Comparison of ENCODE assay signal across 8 cellular contexts in genomic region chr16:74984670-74985411, GRCh38. TPM values are rescaled to one million over a fixed set of nuclear protein-coding genes. Genes with fewer than 3 reads are reported as not detected.
DNase-seq lines count a peak whose midpoint lies in the region; ATAC-seq and TF ChIP-seq lines count a peak whose summit lies in the region.

TSS of gene WDR59 (minus strand) at chr16:74985123. CDS start at chr16:74985017, 106 bp downstream.

- no peaks in the 10 kb centered on the region for H3K9me3 Mint-ChIP-seq in T-helper 1 cell treated with Interleukin-12 subunit alpha and Interleukin-12 subunit beta and Interleukin-4 antibody, amounts not matched to agents 30 μg/mL and 1 μg/mL, for 36 hours
- no peaks in the 10 kb centered on the region for H3K9me3 Mint-ChIP-seq in progenitor cell of endocrine pancreas (ENCODE audit: low read depth)

- DNase-seq in GM13977 (ENCODE audit: low spot score): peak; percentile 97
- DNase-seq in NCI-H1694 (lab: John Stamatoyannopoulos, UW): peak; percentile 98
- peak; percentile 99 for DNase-seq in amniotic stem cell (lab: John Stamatoyannopoulos, UW)
- peak; percentile 100 for DNase-seq in left cardiac atrium
- peak; percentile 96 for DNase-seq in progenitor cell of endocrine pancreas (ENCODE audit: low spot score, unreplicated experiment)
- peak; percentile 99 for DNase-seq in ureter (ENCODE audit: low spot score)

- peaks cover 10% of the 10 kb centered on the region for H3K4me1 Mint-ChIP-seq in T-helper 1 cell treated with Interleukin-12 subunit alpha and Interleukin-12 subunit beta and Interleukin-4 antibody, amounts not matched to agents 30 μg/mL and 1 μg/mL, for 36 hours (ENCODE audit: low read depth)
- H3K4me1 Mint-ChIP-seq in progenitor cell of endocrine pancreas (ENCODE audit: low read depth): peaks cover 9% of the 10 kb centered on the region

- H3K27me3 Mint-ChIP-seq in T-helper 1 cell treated with Interleukin-12 subunit alpha and Interleukin-12 subunit beta and Interleukin-4 antibody, amounts not matched to agents 30 μg/mL and 1 μg/mL, for 36 hours (ENCODE audit: low read depth): no peaks in the 10 kb centered on the region
- H3K27me3 Mint-ChIP-seq in progenitor cell of endocrine pancreas: no peaks in the 10 kb centered on the region

- TF ChIP-seq CTCF in GM13977 (IDR thresholded peaks at IDR 0.05; ENCODE audit: extremely low read depth, insufficient read depth, missing control alignments) (no peak), progenitor cell of endocrine pancreas (IDR thresholded peaks at IDR 0.05; ENCODE audit: unreplicated experiment) (no peak)

- H3K36me3 Mint-ChIP-seq in T-helper 1 cell treated with Interleukin-12 subunit alpha and Interleukin-12 subunit beta and Interleukin-4 antibody, amounts not matched to agents 30 μg/mL and 1 μg/mL, for 36 hours (ENCODE audit: low read depth): peaks cover 2% of the 10 kb centered on the region
- H3K36me3 Mint-ChIP-seq in progenitor cell of endocrine pancreas (ENCODE audit: insufficient read depth): no peaks in the 10 kb centered on the region

- ATAC-seq in HG02884 (IDR thresholded peaks at IDR 0.05; ENCODE audit: unreplicated experiment) (peak; percentile 99), left cardiac atrium (peak; percentile 100)

- intact Hi-C loops in left cardiac atrium (cut with DNase I): no loop called here

- H3K27ac Mint-ChIP-seq in T-helper 1 cell treated with Interleukin-12 subunit alpha and Interleukin-12 subunit beta and Interleukin-4 antibody, amounts not matched to agents 30 μg/mL and 1 μg/mL, for 36 hours: peak within 1 kb of the TSS; percentile 94
- H3K27ac Mint-ChIP-seq in progenitor cell of endocrine pancreas: peak within 1 kb of the TSS; percentile 98

- peak within 1 kb of the TSS; percentile 96 for H3K4me3 Mint-ChIP-seq in T-helper 1 cell treated with Interleukin-12 subunit alpha and Interleukin-12 subunit beta and Interleukin-4 antibody, amounts not matched to agents 30 μg/mL and 1 μg/mL, for 36 hours
- peak within 1 kb of the TSS; percentile 89 for H3K4me3 Mint-ChIP-seq in progenitor cell of endocrine pancreas (ENCODE audit: low read depth)

- in situ Hi-C loops in GM13977 (cut with MboI; ENCODE audit: low pct_unique_long_range_greater_than_20kb, low sequenced_read_pairs, unreplicated experiment): no loop called here

RNA-seq across cellular contexts. Expression of gene WDR59, which starts in this region (rescaled TPM):
- total RNA-seq in left cardiac atrium (10 to 100 TPM; 35.7 to 42.9 TPM), progenitor cell of endocrine pancreas (150 and 154 TPM in 2 replicates), ureter (111 TPM)

Comparison
In these comparisons a context has a peak if more than half of its experiments do, and no peak if none do; other contexts are left out.
1. Peak in every context shown above with its lines: DNase-seq and ATAC-seq.